Comparison of ENCODE assay signal across 20 cellular contexts in genomic region chr15:101610628-101611000, GRCh38.
"Had no signal": no experiment of that assay in that cellular context is flagged by ENCODE, and none has a peak within 500 bp of the region (broad histone marks: within the 10 kb centered on the region; RNA-seq: fewer than 3 reads in every experiment).

No MANE protein-coding gene starts in this region.

- H3K4me1 ChIP-seq: SJSA1 had no signal

- H3K36me3 ChIP-seq: MG63, SJSA1 had no signal

- H3K9me3 ChIP-seq: MG63, SJSA1 had no signal

- H3K4me3 ChIP-seq: MG63, SJSA1, SK-N-MC had no signal

- H3K27me3 ChIP-seq: MG63, SJSA1 had no signal

- H3K27ac ChIP-seq: SJSA1, SK-N-MC had no signal

- DNase-seq: Karpas-422, KG1, MG63, NCI-H1092 treated with DMSO at 0.1 percent for 48 hours, NCI-H1436, NCI-H1694, NCI-H187 treated with DMSO at 0.1 percent for 48 hours, NCI-H2029 treated with DMSO at 0.1 percent for 48 hours, NCI-H2171 treated with DMSO at 0.1 percent for 48 hours, NCI-H226, NCI-H446, NCI-H510A, NCI-H524 treated with DMSO at 0.1 percent for 48 hours, NCI-H69, NCI-H774, Right ventricle myocardium superior, RPMI8226, SIG-M5 had no signal
